ENCODE assay signal across 11 cellular contexts in genomic region chr16:11953576-11953975, GRCh38. TPM values are rescaled to one million over a fixed set of nuclear protein-coding genes. Genes with fewer than 3 reads are reported as not detected.
"Had no signal": no experiment of that assay in that cellular context is flagged by ENCODE, and none has a peak within 500 bp of the region (broad histone marks: within the 10 kb centered on the region; RNA-seq: fewer than 3 reads in every experiment).

No MANE protein-coding gene starts in this region.

RNA-seq across cellular contexts. Expression of gene TNFRSF17, which starts 11.4 kb away (rescaled TPM):
- total RNA-seq: natural killer cell treated with Interleukin-12 subunit alpha and Interleukin-12 subunit beta and Interleukin-15 and Interleukin-18, amount 100 ng/mL, for 72 hours; neural crest cell; osteocyte; progenitor cell of endocrine pancreas; psoas muscle; renal cortical epithelial cell; smooth muscle cell; suprapubic skin; urinary bladder had no signal
- polyA plus RNA-seq: pancreas, right cardiac atrium, smooth muscle cell, urinary bladder had no signal
